35 cellular contexts compared by ENCODE assay signal in the genomic region with DNA sequence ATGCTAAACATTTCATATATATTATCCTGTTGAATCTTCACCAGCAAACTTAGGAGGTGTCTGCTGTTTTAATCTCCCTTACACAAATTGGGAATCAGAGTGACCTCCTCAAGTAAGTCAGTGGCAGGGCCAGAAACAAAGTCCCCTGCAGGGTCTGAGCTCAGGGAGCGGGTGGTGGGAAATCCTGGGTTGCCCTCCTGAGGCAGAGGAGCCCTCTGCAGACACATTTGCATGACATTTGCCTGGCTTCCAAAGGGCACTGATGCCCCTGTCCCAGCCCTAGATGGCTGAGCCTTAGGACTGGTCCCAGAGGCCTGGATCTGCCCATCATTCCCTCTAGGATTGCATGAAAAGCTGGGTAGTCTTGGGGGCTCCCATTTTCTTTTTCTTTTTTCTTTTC. TPM values are rescaled to one million over a fixed set of nuclear protein-coding genes. Genes with fewer than 3 reads are reported as not detected.
"Had no signal": no experiment of that assay in that cellular context is flagged by ENCODE, and none has a peak within 500 bp of the region (broad histone marks: within the 10 kb centered on the region; RNA-seq: fewer than 3 reads in every experiment).

No MANE protein-coding gene starts in this region.

- H3K27me3 Mint-ChIP-seq: activated B cell treated with CpG ODN at 0.5 μM for 24 hours; activated CD4-positive, alpha-beta memory T cell treated with anti-CD3 and anti-CD28 coated beads for 36 hours; central memory CD8-positive, alpha-beta T cell; T-cell had no signal

- ATAC-seq: activated naive CD4-positive, alpha-beta T cell treated with anti-CD3 and anti-CD28 coated beads, Interleukin-2, amount 50 U/mL, for 72 hours; activated T-cell treated with anti-CD3 and anti-CD28 coated beads, Interleukin-2, amount 50 U/mL, for 4 hours; body of pancreas; Panc1; SK-N-SH treated with all-trans-retinoic acid at 6 μM for 48 hours; T-cell had no signal

- H3K27ac Mint-ChIP-seq: activated B cell treated with CpG ODN at 0.5 μM for 24 hours; activated CD4-positive, alpha-beta memory T cell treated with anti-CD3 and anti-CD28 coated beads for 36 hours; activated naive CD4-positive, alpha-beta T cell treated with anti-CD3 and anti-CD28 coated beads for 36 hours; activated naive CD4-positive, alpha-beta T cell treated with anti-CD3 and anti-CD28 coated beads, Interleukin-2, amount 50 U/mL, for 72 hours; activated T-helper 1 cell treated with anti-CD3 and anti-CD28 coated beads, Interleukin-12 subunit alpha, Interleukin-12 subunit beta, Interleukin-2, Interleukin-4 antibody, amounts not matched to agents 30 ng/mL and 10 ng/mL and 1 ng/mL, durations not matched to agents 14 hours and 24 hours and 36 hours; T-cell had no signal

- H3K4me3 Mint-ChIP-seq: activated B cell treated with CpG ODN at 0.5 μM for 24 hours; activated CD4-positive, alpha-beta memory T cell treated with anti-CD3 and anti-CD28 coated beads for 36 hours; activated naive CD4-positive, alpha-beta T cell treated with anti-CD3 and anti-CD28 coated beads for 36 hours; activated T-cell treated with anti-CD3 and anti-CD28 coated beads, Interleukin-2, amount 50 U/mL, for 4 hours; activated T-helper 1 cell treated with anti-CD3 and anti-CD28 coated beads, Interleukin-12 subunit alpha, Interleukin-12 subunit beta, Interleukin-2, Interleukin-4 antibody, amounts not matched to agents 30 ng/mL and 10 ng/mL and 1 ng/mL, durations not matched to agents 14 hours and 24 hours and 36 hours; central memory CD8-positive, alpha-beta T cell; T-cell had no signal

- H3K27me3 ChIP-seq: adrenal gland, body of pancreas had no signal

- H3K36me3 Mint-ChIP-seq: activated CD4-positive, alpha-beta memory T cell treated with anti-CD3 and anti-CD28 coated beads for 36 hours; activated naive CD4-positive, alpha-beta T cell treated with anti-CD3 and anti-CD28 coated beads, Interleukin-2, amount 50 U/mL, for 72 hours; T-cell had no signal

- H3K9me3 ChIP-seq: adrenal gland, body of pancreas had no signal

- H3K9me3 Mint-ChIP-seq: activated B cell treated with CpG ODN at 0.5 μM for 24 hours; activated CD4-positive, alpha-beta memory T cell treated with anti-CD3 and anti-CD28 coated beads for 36 hours; activated naive CD4-positive, alpha-beta T cell treated with anti-CD3 and anti-CD28 coated beads for 36 hours; activated naive CD4-positive, alpha-beta T cell treated with anti-CD3 and anti-CD28 coated beads, Interleukin-2, amount 50 U/mL, for 72 hours; activated T-cell treated with anti-CD3 and anti-CD28 coated beads, Interleukin-2, amount 50 U/mL, for 4 hours; activated T-helper 1 cell treated with anti-CD3 and anti-CD28 coated beads, Interleukin-12 subunit alpha, Interleukin-12 subunit beta, Interleukin-2, Interleukin-4 antibody, amounts not matched to agents 30 ng/mL and 10 ng/mL and 1 ng/mL, durations not matched to agents 14 hours and 24 hours and 36 hours; central memory CD8-positive, alpha-beta T cell; T-cell had no signal

- H3K4me3 ChIP-seq: adrenal gland, body of pancreas had no signal

- H3K27ac ChIP-seq: adrenal gland, body of pancreas, KMS-11, VCaP had no signal

- H3K4me1 Mint-ChIP-seq: activated B cell treated with CpG ODN at 0.5 μM for 24 hours; central memory CD8-positive, alpha-beta T cell; T-cell had no signal

- DNase-seq: activated B cell treated with CpG ODN at 0.5 μM for 24 hours; activated CD4-positive, alpha-beta memory T cell treated with anti-CD3 and anti-CD28 coated beads for 36 hours; activated CD4-positive, alpha-beta T cell treated with anti-CD3 and anti-CD28 coated beads for 4 hours; activated CD4-positive, alpha-beta T cell treated with anti-CD3 and anti-CD28 coated beads, Interleukin-2, amount 50 U/mL, for 1 hour; activated CD4-positive, CD25-positive, alpha-beta regulatory T cell treated with anti-CD3 and anti-CD28 coated beads, Interleukin-2, amount 50 U/mL, for 72 hours; activated CD8-positive, alpha-beta memory T cell treated with anti-CD3 and anti-CD28 coated beads, Interleukin-2, amount 50 U/mL, for 4 hours; activated gamma-delta T cell treated with Interleukin-2 at 50 U/mL for 16 hours; activated naive CD4-positive, alpha-beta T cell treated with anti-CD3 and anti-CD28 coated beads for 36 hours; activated T-cell treated with anti-CD3 and anti-CD28 coated beads for 4 hours; activated T-cell treated with anti-CD3 and anti-CD28 coated beads, Interleukin-2, amount 50 U/mL, for 4 hours; adrenal gland; body of pancreas; MM.1S; MV-4-11; NCI-H1092; NCI-H146; NCI-H187 treated with DMSO at 0.1 percent for 48 hours; NCI-H2081; NCI-H2171 treated with DMSO at 0.1 percent for 48 hours; NCI-H2227 treated with DMSO at 0.1 percent for 48 hours; NCI-H446; NCI-H510A treated with DMSO at 0.1 percent for 48 hours; SIG-M5; T-cell; T-helper 2 cell; T-helper 9 cell had no signal

- H3K36me3 ChIP-seq: adrenal gland had no signal

RNA-seq across cellular contexts. Expression of a gene that starts 2.1 kb away (rescaled TPM):
- total RNA-seq: activated T-helper 1 cell treated with anti-CD3 and anti-CD28 coated beads, Interleukin-12 subunit alpha, Interleukin-12 subunit beta, Interleukin-2, Interleukin-4 antibody, amounts not matched to agents 30 ng/mL and 10 ng/mL and 1 ng/mL, durations not matched to agents 14 hours and 24 hours and 36 hours had no signal

RNA-seq across cellular contexts. Expression of a gene that starts 19.7 kb away (rescaled TPM):
- total RNA-seq: activated B cell treated with CpG ODN at 0.5 μM for 24 hours; activated CD4-positive, alpha-beta memory T cell treated with anti-CD3 and anti-CD28 coated beads for 36 hours; activated naive CD4-positive, alpha-beta T cell treated with anti-CD3 and anti-CD28 coated beads for 36 hours; activated naive CD4-positive, alpha-beta T cell treated with anti-CD3 and anti-CD28 coated beads, Interleukin-2, amount 50 U/mL, for 72 hours; activated T-cell treated with anti-CD3 and anti-CD28 coated beads, Interleukin-2, amount 50 U/mL, for 4 hours; activated T-helper 1 cell treated with anti-CD3 and anti-CD28 coated beads, Interleukin-12 subunit alpha, Interleukin-12 subunit beta, Interleukin-2, Interleukin-4 antibody, amounts not matched to agents 30 ng/mL and 10 ng/mL and 1 ng/mL, durations not matched to agents 14 hours and 24 hours and 36 hours; adrenal gland; astrocyte; body of pancreas; LHCN-M2; T-cell had no signal
